In the genomic region with DNA sequence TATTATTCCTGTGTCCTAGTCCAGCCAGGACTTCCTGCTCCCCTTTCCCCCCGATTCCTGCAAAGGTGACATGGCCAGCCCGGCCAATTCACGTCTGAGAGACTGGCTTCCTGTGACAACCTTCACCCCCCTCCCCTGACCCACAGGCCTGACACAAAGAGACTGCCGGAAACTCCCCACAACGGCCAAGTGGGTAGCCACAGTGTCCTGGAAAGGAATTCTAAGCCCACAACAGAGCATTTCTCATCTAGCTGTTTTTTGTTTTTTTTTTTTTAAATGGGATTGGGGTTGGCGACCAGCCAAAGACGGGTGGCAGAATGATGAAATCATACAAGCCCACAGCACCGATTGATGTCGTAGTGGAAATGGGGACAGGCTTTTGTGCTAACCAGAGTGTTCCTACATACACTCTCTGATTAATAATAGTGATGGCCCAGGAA, we compare ENCODE assay signal across 8 cellular contexts. TPM values are rescaled to one million over a fixed set of nuclear protein-coding genes. Genes with fewer than 3 reads are reported as not detected.
A peak's percentile ranks its signal among the peaks of the same experiment; 100 is the strongest.
DNase-seq lines count a peak whose midpoint lies in the region; ATAC-seq and TF ChIP-seq lines count a peak whose summit lies in the region.

No MANE protein-coding gene starts in this region.

- H3K9me2 ChIP-seq in PC-3 (replicated peaks; ENCODE audit: low read length), result no peaks in the 10 kb centered on the region

- DNase-seq in ELR (ENCODE audit: low read depth) (peak; percentile 84), PC-3 (peak; percentile 44), islet precursor cell (peak; percentile 81)
- peak; percentile 34 for DNase-seq in stimulated activated CD4-positive, alpha-beta T cell treated with anti-CD3 and anti-CD28 coated beads, Interleukin-4, amount 100 ng/mL, for 1 hour

- no peaks in the 10 kb centered on the region for H3K27me3 ChIP-seq in PC-3 (ENCODE audit: low read length)

- peaks cover 21% of the 10 kb centered on the region for H3K4me1 ChIP-seq in PC-3 (ENCODE audit: insufficient read depth, low read length)

- H2AFZ ChIP-seq in PC-3 (ENCODE audit: low read length), result peak overlapping the region; percentile 52

- peak overlapping the region; percentile 73 to 98 (median 91) for H3K27ac Mint-ChIP-seq in brain

- H3K36me3 ChIP-seq in PC-3 (ENCODE audit: low read depth, low read length), result no peaks in the 10 kb centered on the region

- ATAC-seq in PC-3 (peak; percentile 75), HG03571 (IDR thresholded peaks at IDR 0.05; ENCODE audit: unreplicated experiment) (no peak), HG03439 (IDR thresholded peaks at IDR 0.05; ENCODE audit: unreplicated experiment) (no peak), GM18873 (IDR thresholded peaks at IDR 0.05; ENCODE audit: low FRiP score, unreplicated experiment) (no peak)

- no peaks in the 10 kb centered on the region for H3K9me3 ChIP-seq in PC-3 (ENCODE audit: low read length)

- peaks cover 28% of the 10 kb centered on the region for H3K4me1 Mint-ChIP-seq in brain

- TF ChIP-seq CTCF in PC-3 (conservative IDR thresholded peaks at IDR 0.05; ENCODE audit: low read depth, low read length) (no peak), brain (conservative IDR thresholded peaks at IDR 0.05) (no peak)

- H3K27me3 Mint-ChIP-seq in brain, result peaks cover 17% of the 10 kb centered on the region

- peak overlapping the region; percentile 25 to 50 (median 43) for H3K4me3 Mint-ChIP-seq in brain

- no peaks in the 10 kb centered on the region for H3K36me3 Mint-ChIP-seq in brain

- CTCF ChIA-PET in PC-3 (lab: Charles Lee), result no interaction called here

- peak overlapping the region; percentile 80 for H3K27ac ChIP-seq in PC-3 (ENCODE audit: low read length)

- intact Hi-C loops in PC-3 (cut with micrococcal nuclease), result no loop called here

- no peak overlapping the region for H3K4me3 ChIP-seq in PC-3 (ENCODE audit: low read length)

- H3K79me2 ChIP-seq in PC-3 (ENCODE audit: low read length), result no peaks in the 10 kb centered on the region

- no TSS peak for BruUV-seq in PC-3 (replicated peaks; lab: Mats Ljungman, UMichigan)

- POLR2A ChIA-PET in PC-3 (lab: Charles Lee; ENCODE audit: unreplicated experiment), result no interaction called here

- H3K4me2 ChIP-seq in PC-3 (ENCODE audit: low read length), result peak overlapping the region; percentile 52

- H3K9ac ChIP-seq in PC-3 (ENCODE audit: low read length), result peak overlapping the region; percentile 32; the same call in 1 of the 2 replicates

- H4K20me1 ChIP-seq in PC-3 (ENCODE audit: low read length), result no peaks in the 10 kb centered on the region

- no peaks in the 10 kb centered on the region for H3F3A ChIP-seq in PC-3 (ENCODE audit: low read length, unreplicated experiment)

- peaks cover 0 to 3% (median 0%) of the 10 kb centered on the region in 5 experiments for H3K9me3 Mint-ChIP-seq in brain

RNA-seq across cellular contexts. Expression of a gene that starts 2.8 kb away (rescaled TPM):
- not detected in 2 replicates for total RNA-seq in PC-3 (2014; rRNA removed)
- 1.8 TPM for polyA plus RNA-seq in brain (ENCODE audit: insufficient read depth, low read depth, low replicate concordance)

RNA-seq across cellular contexts. Expression of a gene that starts 23.0 kb away (rescaled TPM):
- total RNA-seq in PC-3 (2014; rRNA removed), result not detected in 2 replicates
- not detected for polyA plus RNA-seq in brain (ENCODE audit: insufficient read depth, low read depth, low replicate concordance)

RNA-seq across cellular contexts. Expression of a gene that starts 39.9 kb away (rescaled TPM):
- total RNA-seq in PC-3 (2014; rRNA removed), result not detected in 2 replicates
- polyA plus RNA-seq in brain (ENCODE audit: insufficient read depth, low read depth, low replicate concordance), result 2.7 TPM

Comparison
In these comparisons a context has a peak if more than half of its experiments do, and no peak if none do; other contexts are left out.
1. DNase-seq: peak in every context shown above with its lines; median percentile 84 in ELR; 81 in islet precursor cell; 44 in PC-3; 34 in stimulated activated CD4-positive, alpha-beta T cell treated with anti-CD3 and anti-CD28 coated beads, Interleukin-4, amount 100 ng/mL, for 1 hour.